ENCODE assay signal across 12 cellular contexts in the genomic region with DNA sequence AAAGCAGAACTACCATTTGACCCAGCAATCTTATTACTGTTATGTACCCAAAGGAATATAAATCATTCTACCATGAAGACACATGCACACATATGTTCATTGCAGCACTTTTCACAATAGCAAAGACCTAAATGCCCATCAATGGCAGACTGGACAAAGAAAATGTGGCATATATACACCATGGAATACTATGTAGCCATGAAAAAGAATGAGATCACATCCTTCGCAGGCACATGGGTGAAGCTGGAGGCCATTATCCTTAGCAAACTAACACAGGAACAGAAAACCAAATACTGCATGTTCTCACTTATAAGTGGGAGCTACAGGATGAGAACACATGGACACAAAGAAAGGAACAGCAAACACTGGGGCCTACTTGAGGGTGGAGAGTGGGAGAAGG. TPM values are rescaled to one million over a fixed set of nuclear protein-coding genes. Genes with fewer than 3 reads are reported as not detected.
"Had no signal": no experiment of that assay in that cellular context is flagged by ENCODE, and none has a peak within 500 bp of the region (broad histone marks: within the 10 kb centered on the region; RNA-seq: fewer than 3 reads in every experiment).

No MANE protein-coding gene starts in this region.

RNA-seq across cellular contexts. Expression of a gene that starts 28.5 kb away (rescaled TPM):
- total RNA-seq: OCI-LY7, RPMI7951, SJSA1 had no signal

RNA-seq across cellular contexts. Expression of a gene that starts 51.0 kb away (rescaled TPM):
- total RNA-seq: OCI-LY7, PC-3, PC-9, Peyer's patch, Right ventricle myocardium inferior, Right ventricle myocardium superior, RPMI7951, SJCRH30, SJSA1, SK-MEL-5, T-cell had no signal
- polyA plus RNA-seq: SK-N-SH had no signal
